In genomic region chr18:44779893-44780292, GRCh38 we compare ENCODE assay signal across 16 cellular contexts.
DNase-seq lines count a peak whose midpoint lies in the region; ATAC-seq and TF ChIP-seq lines count a peak whose summit lies in the region.
"Had no signal": no experiment of that assay in that cellular context is flagged by ENCODE, and none has a peak within 500 bp of the region (broad histone marks: within the 10 kb centered on the region; RNA-seq: fewer than 3 reads in every experiment).

No MANE protein-coding gene starts in this region.

- H3K4me3 ChIP-seq in gastroesophageal sphincter (no peak overlapping the region), uterus (no peak overlapping the region), PC-9 (no peak overlapping the region)
- H3K4me3 ChIP-seq: GM12878 had no signal

- no peak for TF ChIP-seq EP300 in gastroesophageal sphincter (IDR thresholded peaks at IDR 0.05)

- CTCF ChIA-PET in PC-9 (lab: Charles Lee), result no interaction called here

- intact Hi-C loops in left cardiac atrium (cut with DNase I), result no loop called here
- intact Hi-C loops in cardiac septum (cut with DNase I), result no loop called here
- intact Hi-C loops in uterus (cut with DNase I; ENCODE audit: low total_unique reads), result no loop called here
- intact Hi-C loops in PC-9 (cut with micrococcal nuclease; ENCODE audit: unreplicated experiment), result no loop called here

- H3K4me3 Mint-ChIP-seq in progenitor cell of endocrine pancreas (ENCODE audit: low read depth), result no peak overlapping the region
- H3K4me3 Mint-ChIP-seq: H9 had no signal

- no TSS peak for BruUV-seq in PC-9 (replicated peaks; lab: Mats Ljungman, UMichigan)

- H3K27me3 Mint-ChIP-seq in progenitor cell of endocrine pancreas, result no peaks in the 10 kb centered on the region

- H3K27ac ChIP-seq in gastroesophageal sphincter (peak overlapping the region in 3 of 4 donors; percentile 28 to 41 (median 40)), uterus (peak overlapping the region; percentile 10 to 20), PC-9 (no peak overlapping the region)
- H3K27ac ChIP-seq: C4-2B had no signal

- H3K27ac Mint-ChIP-seq in progenitor cell of endocrine pancreas, result peak overlapping the region; percentile 96
- H3K27ac Mint-ChIP-seq: H9 had no signal

- peak; percentile 10 to 56 for ATAC-seq in left cardiac atrium
- peak; percentile 26 for ATAC-seq in gastroesophageal sphincter
- ATAC-seq: PC-3 had no signal

- no peaks in the 10 kb centered on the region for H3K36me3 Mint-ChIP-seq in progenitor cell of endocrine pancreas (ENCODE audit: insufficient read depth)

- no peaks in the 10 kb centered on the region; the same call in 1 of the 2 replicates for H3K9me2 ChIP-seq in PC-9 (ENCODE audit: insufficient read depth)

- no peaks in the 10 kb centered on the region for H3F3A ChIP-seq in PC-9 (ENCODE audit: insufficient read depth, low read depth)

- no peaks in the 10 kb centered on the region for H4K20me1 ChIP-seq in PC-9 (ENCODE audit: insufficient read depth)

- H3K9me3 ChIP-seq in gastroesophageal sphincter (no peaks in the 10 kb centered on the region), uterus (no peaks in the 10 kb centered on the region), PC-9 (ENCODE audit: insufficient read depth, low read depth) (no peaks in the 10 kb centered on the region)

- no peaks in the 10 kb centered on the region for H3K9me3 Mint-ChIP-seq in progenitor cell of endocrine pancreas (ENCODE audit: low read depth)
- H3K9me3 Mint-ChIP-seq: H9 had no signal

- H3K36me3 ChIP-seq in gastroesophageal sphincter (no peaks in the 10 kb centered on the region), uterus (no peaks in the 10 kb centered on the region), PC-9 (ENCODE audit: low read depth) (no peaks in the 10 kb centered on the region)

- no peak overlapping the region for H3K4me2 ChIP-seq in PC-9

- no peaks in the 10 kb centered on the region for H3K79me2 ChIP-seq in PC-9 (ENCODE audit: low read depth)

- DNase-seq in left cardiac atrium (no peak), cardiac septum (ENCODE audit: low spot score) (no peak), progenitor cell of endocrine pancreas (ENCODE audit: low spot score, unreplicated experiment) (no peak), uterus (no peak), NCI-H2107 (lab: John Stamatoyannopoulos, UW) (no peak), PC-9 (no peak), pons (ENCODE audit: low spot score) (no peak)
- DNase-seq: COR-L47, DMS53, H9, NCI-H1436, NCI-H2081 treated with DMSO at 0.1 percent for 48 hours, PC-3 had no signal

- H3K4me1 ChIP-seq in gastroesophageal sphincter (peaks cover 0 to 64% (median 22%) of the 10 kb centered on the region in 3 donors), uterus (no peaks in the 10 kb centered on the region), PC-9 (replicated peaks; ENCODE audit: insufficient read depth) (no peaks in the 10 kb centered on the region)

- POLR2A ChIA-PET in PC-9 (lab: Charles Lee; ENCODE audit: unreplicated experiment), result no interaction called here

- 55% methylated on average over 9 of the region's 10 CpGs; no CpG with 5 or more reads in 1 of the 2 donors for WGBS in gastroesophageal sphincter (ENCODE audit: low coverage in 1 of 2), 2 donors

- no peak for TF ChIP-seq POLR2A in gastroesophageal sphincter (IDR thresholded peaks at IDR 0.05)
- TF ChIP-seq POLR2A in uterus (IDR thresholded peaks at IDR 0.05), result no peak

- H3K4me1 Mint-ChIP-seq in progenitor cell of endocrine pancreas (ENCODE audit: low read depth), result peaks cover 58% of the 10 kb centered on the region

- TF ChIP-seq CTCF in gastroesophageal sphincter (IDR thresholded peaks at IDR 0.05), result no peak
- TF ChIP-seq CTCF in progenitor cell of endocrine pancreas (IDR thresholded peaks at IDR 0.05; ENCODE audit: unreplicated experiment), result no peak
- no peak for TF ChIP-seq CTCF in uterus (IDR thresholded peaks at IDR 0.05)
- no peak for TF ChIP-seq CTCF in PC-9 (conservative IDR thresholded peaks at IDR 0.05)

- H3K27me3 ChIP-seq in gastroesophageal sphincter (no peaks in the 10 kb centered on the region), uterus (no peaks in the 10 kb centered on the region), PC-9 (ENCODE audit: insufficient read depth, low read depth) (no peaks in the 10 kb centered on the region)

- no peak overlapping the region for H2AFZ ChIP-seq in PC-9
